Comparison of ENCODE assay signal across 8 cellular contexts in the genomic region with DNA sequence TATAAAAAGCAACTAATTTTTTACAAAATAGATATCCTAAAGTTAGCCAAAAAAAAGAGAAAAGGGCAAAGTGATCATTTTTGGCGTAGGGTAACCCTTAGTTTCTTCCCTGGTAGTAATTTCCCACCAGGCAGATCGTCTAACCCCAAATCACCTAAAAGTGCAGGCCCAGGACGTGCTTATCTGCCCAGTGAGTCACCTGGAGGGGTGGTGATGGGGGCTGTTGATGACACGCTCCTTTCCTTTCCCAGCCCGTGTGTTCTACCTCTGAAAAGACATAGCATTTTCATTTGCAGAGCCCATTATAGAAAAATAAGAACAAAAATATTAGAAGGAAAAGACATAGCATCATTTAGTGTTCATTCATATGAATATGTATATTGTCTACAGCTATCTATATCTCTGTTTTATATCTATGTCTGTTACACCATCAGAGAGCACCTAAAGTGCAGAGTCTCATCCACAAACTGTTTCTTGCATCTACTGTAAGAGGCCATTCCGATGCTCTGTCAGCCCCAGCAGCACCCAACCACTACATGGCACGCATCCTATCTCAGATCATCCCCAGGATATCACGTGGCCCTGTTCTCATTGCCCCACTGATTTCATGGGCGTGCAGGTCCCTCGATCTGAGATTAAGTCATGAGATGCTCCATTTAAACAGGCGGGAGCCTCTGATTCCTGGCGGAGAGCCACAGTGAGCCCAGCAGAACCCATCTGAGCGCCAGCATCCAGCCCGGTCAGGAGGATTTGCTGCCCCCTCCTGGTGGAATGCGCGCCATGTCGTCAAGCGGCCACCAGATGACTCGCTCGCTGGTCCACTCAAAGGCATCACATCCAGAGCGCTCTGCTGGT. TPM values are rescaled to one million over a fixed set of nuclear protein-coding genes. Genes with fewer than 3 reads are reported as not detected.
A peak's percentile ranks its signal among the peaks of the same experiment; 100 is the strongest.
DNase-seq lines count a peak whose midpoint lies in the region; ATAC-seq and TF ChIP-seq lines count a peak whose summit lies in the region.

No MANE protein-coding gene starts in this region.

- no peak overlapping the region for H3K27ac ChIP-seq in neural cell (ENCODE audit: low read length)

- H3K36me3 Mint-ChIP-seq in activated T-cell treated with anti-CD3 and anti-CD28 coated beads, Interleukin-2, amount 50 U/mL, for 72 hours (ENCODE audit: insufficient read depth in 2 of 2) = no peaks in the 10 kb centered on the region

- TF ChIP-seq CTCF in GM12864 (IDR thresholded peaks at IDR 0.05; ENCODE audit: low read depth, low read length, missing control alignments) (peak; percentile 99), fibroblast of pulmonary artery (IDR thresholded peaks at IDR 0.05; ENCODE audit: low read length, missing control alignments) (peak; percentile 99), neural cell (IDR thresholded peaks at IDR 0.05; ENCODE audit: poor library complexity, severe bottlenecking) (peak; percentile 71)

- no peaks in the 10 kb centered on the region for H3K9me3 Mint-ChIP-seq in activated T-cell treated with anti-CD3 and anti-CD28 coated beads, Interleukin-2, amount 50 U/mL, for 72 hours
- H3K9me3 Mint-ChIP-seq in stimulated activated naive CD8-positive, alpha-beta T cell treated with anti-CD3 and anti-CD28 coated beads, Interleukin-15, amount 100 ng/mL, for 72 hours = no peaks in the 10 kb centered on the region

- no peaks in the 10 kb centered on the region for H3F3A ChIP-seq in neural cell (ENCODE audit: insufficient read depth, low read length, poor library complexity, severe bottlenecking)

- peak; percentile 97 to 99 for ATAC-seq in activated T-cell treated with anti-CD3 and anti-CD28 coated beads, Interleukin-2, amount 50 U/mL, for 72 hours (replicated peaks in 1 of 2)
- ATAC-seq in stimulated activated naive CD8-positive, alpha-beta T cell treated with anti-CD3 and anti-CD28 coated beads, Interleukin-15, amount 100 ng/mL, for 72 hours = peak; percentile 99
- no peak for ATAC-seq in HG03196 (IDR thresholded peaks at IDR 0.05; ENCODE audit: unreplicated experiment)

- peaks cover 7% of the 10 kb centered on the region for H3K4me1 Mint-ChIP-seq in activated T-cell treated with anti-CD3 and anti-CD28 coated beads, Interleukin-2, amount 50 U/mL, for 72 hours (ENCODE audit: low read depth)
- peaks cover 8% of the 10 kb centered on the region for H3K4me1 Mint-ChIP-seq in stimulated activated naive CD8-positive, alpha-beta T cell treated with anti-CD3 and anti-CD28 coated beads, Interleukin-15, amount 100 ng/mL, for 72 hours

- H3K4me3 Mint-ChIP-seq in activated T-cell treated with anti-CD3 and anti-CD28 coated beads, Interleukin-2, amount 50 U/mL, for 72 hours = no peak overlapping the region
- H3K4me3 Mint-ChIP-seq in stimulated activated naive CD8-positive, alpha-beta T cell treated with anti-CD3 and anti-CD28 coated beads, Interleukin-15, amount 100 ng/mL, for 72 hours = no peak overlapping the region

- no peak overlapping the region for H2AFZ ChIP-seq in neural cell (ENCODE audit: low read depth, low read length)

- no peaks in the 10 kb centered on the region for H4K20me1 ChIP-seq in neural cell (ENCODE audit: insufficient read depth)

- DNase-seq in GM12864 (ENCODE audit: low read depth) = peak; percentile 37
- peak; percentile 60 for DNase-seq in KG1 (lab: John Stamatoyannopoulos, UW)
- DNase-seq in RKO (ENCODE audit: low spot score) = peak; percentile 28
- DNase-seq in activated T-cell treated with anti-CD3 and anti-CD28 coated beads, Interleukin-2, amount 50 U/mL, for 72 hours = peak; percentile 88 to 92
- peak; percentile 88 for DNase-seq in fibroblast of pulmonary artery (ENCODE audit: low read depth)
- DNase-seq in stimulated activated naive CD8-positive, alpha-beta T cell treated with anti-CD3 and anti-CD28 coated beads, Interleukin-15, amount 100 ng/mL, for 72 hours = peak; percentile 79 to 82

- no peak overlapping the region for H3K27ac Mint-ChIP-seq in activated T-cell treated with anti-CD3 and anti-CD28 coated beads, Interleukin-2, amount 50 U/mL, for 72 hours
- no peak overlapping the region for H3K27ac Mint-ChIP-seq in stimulated activated naive CD8-positive, alpha-beta T cell treated with anti-CD3 and anti-CD28 coated beads, Interleukin-15, amount 100 ng/mL, for 72 hours

- no peak for TF ChIP-seq EP300 in neural cell (conservative IDR thresholded peaks at IDR 0.05; ENCODE audit: poor library complexity, severe bottlenecking)

- no peaks in the 10 kb centered on the region for H3K27me3 ChIP-seq in neural cell (ENCODE audit: insufficient read depth, low read depth, low read length)

- peak; percentile 54 for TF ChIP-seq RAD21 in neural cell (conservative IDR thresholded peaks at IDR 0.05)

- H3K4me3 ChIP-seq in GM12864 (ENCODE audit: low read depth, low read length) (no peak overlapping the region), fibroblast of pulmonary artery (replicated peaks; ENCODE audit: low read depth, low read length) (no peak overlapping the region), neural cell (ENCODE audit: low read length) (peak overlapping the region; percentile 18)

- H3K9me3 ChIP-seq in neural cell (ENCODE audit: low read length) = peaks cover 6% of the 10 kb centered on the region

- no peaks in the 10 kb centered on the region for H3K9me2 ChIP-seq in neural cell (ENCODE audit: insufficient read depth, low read length)

- H3K4me2 ChIP-seq in neural cell (ENCODE audit: low read length) = no peak overlapping the region

- H3K27me3 Mint-ChIP-seq in activated T-cell treated with anti-CD3 and anti-CD28 coated beads, Interleukin-2, amount 50 U/mL, for 72 hours (ENCODE audit: low read depth) = peaks cover 61% of the 10 kb centered on the region
- peaks cover 44% of the 10 kb centered on the region for H3K27me3 Mint-ChIP-seq in stimulated activated naive CD8-positive, alpha-beta T cell treated with anti-CD3 and anti-CD28 coated beads, Interleukin-15, amount 100 ng/mL, for 72 hours

- H3K36me3 ChIP-seq in neural cell (ENCODE audit: insufficient read depth, low read length) = no peaks in the 10 kb centered on the region

- H3K79me2 ChIP-seq in neural cell (replicated peaks; ENCODE audit: insufficient read depth, low read length) = no peaks in the 10 kb centered on the region

- H3K9ac ChIP-seq in neural cell (ENCODE audit: low read length) = no peak overlapping the region

TF ChIP-seq in neural cell, 6 proteins besides CTCF, POLR2A, EP300 and RAD21:
- peak; percentile 66 for TF ChIP-seq SMC3 (conservative IDR thresholded peaks at IDR 0.05; ENCODE audit: poor library complexity)
- no peak for TF ChIP-seq EZH2 (IDR thresholded peaks at IDR 0.05; ENCODE audit: borderline replicate concordance, insufficient read depth, low read length, poor library complexity, severe bottlenecking)

RNA-seq across cellular contexts. Expression of a gene that starts 8.5 kb away (rescaled TPM):
- total RNA-seq in activated T-cell treated with anti-CD3 and anti-CD28 coated beads, Interleukin-2, amount 50 U/mL, for 72 hours = 1 to 10 TPM in 1 of 2 donors, under 1 TPM in 1; 0.31 to 1.2 TPM
- polyA plus RNA-seq in neural cell = not detected in 2 replicates
- not detected in 2 replicates for polyA minus RNA-seq in neural cell

RNA-seq across cellular contexts. Expression of a gene that starts 11.3 kb away (rescaled TPM):
- not detected for total RNA-seq in activated T-cell treated with anti-CD3 and anti-CD28 coated beads, Interleukin-2, amount 50 U/mL, for 72 hours
- not detected in 2 replicates for polyA plus RNA-seq in neural cell
- not detected in 2 replicates for polyA minus RNA-seq in neural cell

RNA-seq across cellular contexts. Expression of a gene that starts 25.8 kb away (rescaled TPM):
- under 1 TPM in 1 of 2 donors, not detected in 1; 0.12 TPM for total RNA-seq in activated T-cell treated with anti-CD3 and anti-CD28 coated beads, Interleukin-2, amount 50 U/mL, for 72 hours
- polyA plus RNA-seq in neural cell = not detected in 2 replicates
- polyA minus RNA-seq in neural cell = not detected in 2 replicates

RNA-seq across cellular contexts. Expression of a gene that starts 30.6 kb away (rescaled TPM):
- 1,000 to 10,000 TPM; 1,618 to 1,817 TPM for total RNA-seq in activated T-cell treated with anti-CD3 and anti-CD28 coated beads, Interleukin-2, amount 50 U/mL, for 72 hours
- 1,693 and 1,965 TPM in 2 replicates for polyA plus RNA-seq in neural cell
- 540 and 564 TPM in 2 replicates for polyA minus RNA-seq in neural cell

RNA-seq across cellular contexts. Expression of a gene that starts 40.2 kb away (rescaled TPM):
- total RNA-seq in activated T-cell treated with anti-CD3 and anti-CD28 coated beads, Interleukin-2, amount 50 U/mL, for 72 hours = 10 to 100 TPM; 11.0 to 17.5 TPM
- 113 and 130 TPM in 2 replicates for polyA plus RNA-seq in neural cell
- 48.9 and 52.1 TPM in 2 replicates for polyA minus RNA-seq in neural cell

Comparison
In these comparisons a context has a peak if more than half of its experiments do, and no peak if none do; other contexts are left out.
1. DNase-seq: peak in every context shown above with its lines; median percentile 90 in activated T-cell treated with anti-CD3 and anti-CD28 coated beads, Interleukin-2, amount 50 U/mL, for 72 hours; 88 in fibroblast of pulmonary artery; 80 in stimulated activated naive CD8-positive, alpha-beta T cell treated with anti-CD3 and anti-CD28 coated beads, Interleukin-15, amount 100 ng/mL, for 72 hours; 60 in KG1; 37 in GM12864; 28 in RKO.